1 cellular context compared by ENCODE assay signal in the genomic region with DNA sequence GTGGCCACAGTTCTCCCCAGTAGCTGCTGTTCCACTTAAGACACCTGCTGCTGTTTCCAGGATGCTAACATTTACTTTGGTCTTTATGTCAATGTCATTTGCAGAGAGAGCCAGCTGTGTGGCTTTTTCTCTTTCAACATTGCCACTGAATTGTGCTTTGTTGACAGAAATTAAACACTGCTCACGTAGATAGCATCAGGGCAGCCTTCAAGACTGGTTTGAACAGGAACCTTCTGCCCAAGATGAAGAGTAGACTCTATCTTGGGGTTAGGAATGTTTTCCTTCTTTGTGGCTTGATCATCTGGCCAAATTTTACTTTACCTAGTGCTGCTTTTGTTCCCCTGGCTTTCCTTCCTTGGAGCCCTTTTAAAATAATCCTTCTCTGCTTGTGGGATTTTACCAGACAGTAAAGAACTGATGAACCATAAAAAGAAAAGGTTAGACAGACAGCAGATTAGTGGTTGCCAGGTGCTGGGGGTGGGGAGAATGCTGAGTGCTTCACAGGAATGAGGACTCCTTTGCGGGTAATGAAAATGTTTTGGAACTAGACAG.
TF ChIP-seq lines count a peak whose summit lies in the region.

No MANE protein-coding gene starts in this region.

TF ChIP-seq in HepG2, 621 proteins besides CTCF, POLR2A, EP300 and RAD21 (continued from another document and continues in another):
- TF ChIP-seq PCBP2 (optimal IDR thresholded peaks at IDR 0.05; ENCODE audit: low read depth, low read length, poor library complexity, severe bottlenecking) (no peak), ZFP62 (CRISPR knock-in tag; IDR thresholded peaks at IDR 0.05) (no peak), HNRNPH1 (optimal IDR thresholded peaks at IDR 0.05; ENCODE audit: low read depth, low read length) (no peak), ZNF484 (CRISPR knock-in tag; IDR thresholded peaks at IDR 0.05; ENCODE audit: borderline replicate concordance, low read depth) (no peak), YEATS2 (CRISPR knock-in tag; IDR thresholded peaks at IDR 0.05; ENCODE audit: borderline replicate concordance) (no peak), FOXP4 (CRISPR knock-in tag; IDR thresholded peaks at IDR 0.05) (peak; percentile 76), NR2F2 (IDR thresholded peaks at IDR 0.05; ENCODE audit: borderline replicate concordance, low read depth) (no peak), ZNF652 (CRISPR knock-in tag; IDR thresholded peaks at IDR 0.05; ENCODE audit: borderline replicate concordance, low read depth) (no peak), PHB2 (IDR thresholded peaks at IDR 0.05; ENCODE audit: partially characterized antibody) (no peak), FLYWCH1 (CRISPR knock-in tag; IDR thresholded peaks at IDR 0.05) (no peak), TRIM24 (CRISPR knock-in tag; IDR thresholded peaks at IDR 0.05) (no peak), KDM6A (CRISPR knock-in tag; IDR thresholded peaks at IDR 0.05; ENCODE audit: low read depth) (peak; percentile 43; the same call in 1 of the 2 replicates), FOXA1 (IDR thresholded peaks at IDR 0.05) (no peak; the same call in 1 of the 2 replicates), FOXA1 (CRISPR knock-in tag; IDR thresholded peaks at IDR 0.05) (peak; percentile 93), ZNF292 (CRISPR knock-in tag; IDR thresholded peaks at IDR 0.05; ENCODE audit: borderline replicate concordance, low read depth) (peak; percentile 29; the same call in 1 of the 2 replicates), SNAPC2 (CRISPR knock-in tag; IDR thresholded peaks at IDR 0.05) (no peak), ZFP82 (CRISPR knock-in tag; IDR thresholded peaks at IDR 0.05; ENCODE audit: borderline replicate concordance) (no peak), ZNF776 (CRISPR knock-in tag; IDR thresholded peaks at IDR 0.05) (no peak), ZNF839 (CRISPR knock-in tag; IDR thresholded peaks at IDR 0.05; ENCODE audit: borderline replicate concordance) (no peak), MIXL1 (CRISPR knock-in tag; IDR thresholded peaks at IDR 0.05) (0 out of 2 replicates have a peak, but pooled peaks have one; percentile 58), TEAD2 (CRISPR knock-in tag; IDR thresholded peaks at IDR 0.05) (no peak), KLF15 (CRISPR knock-in tag; IDR thresholded peaks at IDR 0.05; ENCODE audit: borderline replicate concordance) (no peak), SOX13 (IDR thresholded peaks at IDR 0.05) (peak; percentile 63; the same call in 1 of the 2 replicates), SOX13 (CRISPR knock-in tag; conservative IDR thresholded peaks at IDR 0.05 in 1 of 2, IDR thresholded peaks at IDR 0.05 in 1 of 2) (peak in 1 of 2 experiments; percentile 89; a peak in 2 of 4 replicates), NAIF1 (CRISPR knock-in tag; IDR thresholded peaks at IDR 0.05; ENCODE audit: borderline replicate concordance) (no peak), ZNF781 (CRISPR knock-in tag; IDR thresholded peaks at IDR 0.05; ENCODE audit: borderline replicate concordance, not compliant biosample characterization) (no peak), FIP1L1 (IDR thresholded peaks at IDR 0.05; ENCODE audit: borderline replicate concordance, insufficient read depth, low read depth, low read length) (no peak), ZBTB3 (CRISPR knock-in tag; IDR thresholded peaks at IDR 0.05; ENCODE audit: borderline replicate concordance, low read depth) (no peak), TCF12 (IDR thresholded peaks at IDR 0.05) (no peak), TCF12 (CRISPR knock-in tag; IDR thresholded peaks at IDR 0.05) (0 out of 2 replicates have a peak, but pooled peaks have one; percentile 39), ZNF331 (CRISPR knock-in tag; IDR thresholded peaks at IDR 0.05) (0 out of 2 replicates have a peak, but pooled peaks have one; percentile 22), ZNF674 (CRISPR knock-in tag; IDR thresholded peaks at IDR 0.05; ENCODE audit: low read depth) (no peak), FOXJ3 (CRISPR knock-in tag; IDR thresholded peaks at IDR 0.05; ENCODE audit: borderline replicate concordance) (peak; percentile 39; the same call in 1 of the 2 replicates), ZSCAN31 (CRISPR knock-in tag; IDR thresholded peaks at IDR 0.05; ENCODE audit: low read depth) (no peak), MEIS2 (CRISPR knock-in tag; IDR thresholded peaks at IDR 0.05) (peak; percentile 43; the same call in 1 of the 2 replicates), GLI4 (CRISPR knock-in tag; IDR thresholded peaks at IDR 0.05; ENCODE audit: borderline replicate concordance) (0 out of 2 replicates have a peak, but pooled peaks have one; percentile 48), NR0B2 (CRISPR knock-in tag; IDR thresholded peaks at IDR 0.05) (no peak), CREM (IDR thresholded peaks at IDR 0.05) (peak; percentile 64; the same call in 1 of the 2 replicates), CREM (CRISPR knock-in tag; IDR thresholded peaks at IDR 0.05) (no peak), ZNF773 (CRISPR knock-in tag; IDR thresholded peaks at IDR 0.05; ENCODE audit: borderline replicate concordance) (no peak), KDM5A (IDR thresholded peaks at IDR 0.05; ENCODE audit: borderline replicate concordance, low read length) (no peak), SMYD3 (CRISPR knock-in tag; IDR thresholded peaks at IDR 0.05) (no peak)
- TF ChIP-seq, protein P1, sequence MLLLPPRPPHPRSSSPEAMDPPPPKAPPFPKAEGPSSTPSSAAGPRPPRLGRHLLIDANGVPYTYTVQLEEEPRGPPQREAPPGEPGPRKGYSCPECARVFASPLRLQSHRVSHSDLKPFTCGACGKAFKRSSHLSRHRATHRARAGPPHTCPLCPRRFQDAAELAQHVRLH (CRISPR knock-in tag; IDR thresholded peaks at IDR 0.05; ENCODE audit: borderline replicate concordance, low read depth), result peak; percentile 42; the same call in 1 of the 2 replicates
- TF ChIP-seq, protein P2, sequence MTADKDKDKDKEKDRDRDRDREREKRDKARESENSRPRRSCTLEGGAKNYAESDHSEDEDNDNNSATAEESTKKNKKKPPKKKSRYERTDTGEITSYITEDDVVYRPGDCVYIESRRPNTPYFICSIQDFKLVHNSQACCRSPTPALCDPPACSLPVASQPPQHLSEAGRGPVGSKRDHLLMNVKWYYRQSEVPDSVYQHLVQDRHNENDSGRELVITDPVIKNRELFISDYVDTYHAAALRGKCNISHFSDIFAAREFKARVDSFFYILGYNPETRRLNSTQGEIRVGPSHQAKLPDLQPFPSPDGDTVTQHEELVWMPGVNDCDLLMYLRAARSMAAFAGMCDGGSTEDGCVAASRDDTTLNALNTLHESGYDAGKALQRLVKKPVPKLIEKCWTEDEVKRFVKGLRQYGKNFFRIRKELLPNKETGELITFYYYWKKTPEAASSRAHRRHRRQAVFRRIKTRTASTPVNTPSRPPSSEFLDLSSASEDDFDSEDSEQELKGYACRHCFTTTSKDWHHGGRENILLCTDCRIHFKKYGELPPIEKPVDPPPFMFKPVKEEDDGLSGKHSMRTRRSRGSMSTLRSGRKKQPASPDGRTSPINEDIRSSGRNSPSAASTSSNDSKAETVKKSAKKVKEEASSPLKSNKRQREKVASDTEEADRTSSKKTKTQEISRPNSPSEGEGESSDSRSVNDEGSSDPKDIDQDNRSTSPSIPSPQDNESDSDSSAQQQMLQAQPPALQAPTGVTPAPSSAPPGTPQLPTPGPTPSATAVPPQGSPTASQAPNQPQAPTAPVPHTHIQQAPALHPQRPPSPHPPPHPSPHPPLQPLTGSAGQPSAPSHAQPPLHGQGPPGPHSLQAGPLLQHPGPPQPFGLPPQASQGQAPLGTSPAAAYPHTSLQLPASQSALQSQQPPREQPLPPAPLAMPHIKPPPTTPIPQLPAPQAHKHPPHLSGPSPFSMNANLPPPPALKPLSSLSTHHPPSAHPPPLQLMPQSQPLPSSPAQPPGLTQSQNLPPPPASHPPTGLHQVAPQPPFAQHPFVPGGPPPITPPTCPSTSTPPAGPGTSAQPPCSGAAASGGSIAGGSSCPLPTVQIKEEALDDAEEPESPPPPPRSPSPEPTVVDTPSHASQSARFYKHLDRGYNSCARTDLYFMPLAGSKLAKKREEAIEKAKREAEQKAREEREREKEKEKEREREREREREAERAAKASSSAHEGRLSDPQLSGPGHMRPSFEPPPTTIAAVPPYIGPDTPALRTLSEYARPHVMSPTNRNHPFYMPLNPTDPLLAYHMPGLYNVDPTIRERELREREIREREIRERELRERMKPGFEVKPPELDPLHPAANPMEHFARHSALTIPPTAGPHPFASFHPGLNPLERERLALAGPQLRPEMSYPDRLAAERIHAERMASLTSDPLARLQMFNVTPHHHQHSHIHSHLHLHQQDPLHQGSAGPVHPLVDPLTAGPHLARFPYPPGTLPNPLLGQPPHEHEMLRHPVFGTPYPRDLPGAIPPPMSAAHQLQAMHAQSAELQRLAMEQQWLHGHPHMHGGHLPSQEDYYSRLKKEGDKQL (CRISPR knock-in tag; IDR thresholded peaks at IDR 0.05; ENCODE audit: low read depth), result peak; percentile 70; the same call in 1 of the 2 replicates
- TF ChIP-seq, protein P3, sequence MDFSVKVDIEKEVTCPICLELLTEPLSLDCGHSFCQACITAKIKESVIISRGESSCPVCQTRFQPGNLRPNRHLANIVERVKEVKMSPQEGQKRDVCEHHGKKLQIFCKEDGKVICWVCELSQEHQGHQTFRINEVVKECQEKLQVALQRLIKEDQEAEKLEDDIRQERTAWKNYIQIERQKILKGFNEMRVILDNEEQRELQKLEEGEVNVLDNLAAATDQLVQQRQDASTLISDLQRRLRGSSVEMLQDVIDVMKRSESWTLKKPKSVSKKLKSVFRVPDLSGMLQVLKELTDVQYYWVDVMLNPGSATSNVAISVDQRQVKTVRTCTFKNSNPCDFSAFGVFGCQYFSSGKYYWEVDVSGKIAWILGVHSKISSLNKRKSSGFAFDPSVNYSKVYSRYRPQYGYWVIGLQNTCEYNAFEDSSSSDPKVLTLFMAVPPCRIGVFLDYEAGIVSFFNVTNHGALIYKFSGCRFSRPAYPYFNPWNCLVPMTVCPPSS (IDR thresholded peaks at IDR 0.05), result no peak
- TF ChIP-seq, protein P4, sequence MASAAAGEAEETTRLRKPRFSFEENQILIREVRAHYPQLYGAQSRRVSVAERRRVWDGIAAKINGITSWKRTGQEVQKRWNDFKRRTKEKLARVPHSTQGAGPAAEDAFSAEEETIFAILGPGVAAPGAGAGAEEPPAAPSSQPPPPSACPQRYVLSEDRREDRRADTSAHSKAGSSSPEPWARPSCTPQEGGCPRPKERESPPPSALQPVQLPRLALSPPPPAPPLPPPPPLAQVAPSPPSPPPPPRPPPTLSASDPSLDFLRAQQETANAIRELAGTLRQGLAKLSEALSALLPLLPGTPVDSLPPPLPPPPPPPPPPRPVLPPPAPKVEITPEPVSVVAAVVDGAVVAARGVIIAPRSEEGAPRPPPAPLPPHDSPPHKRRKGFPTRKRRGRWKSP (CRISPR knock-in tag; IDR thresholded peaks at IDR 0.05), result no peak
- TF ChIP-seq, protein P5, sequence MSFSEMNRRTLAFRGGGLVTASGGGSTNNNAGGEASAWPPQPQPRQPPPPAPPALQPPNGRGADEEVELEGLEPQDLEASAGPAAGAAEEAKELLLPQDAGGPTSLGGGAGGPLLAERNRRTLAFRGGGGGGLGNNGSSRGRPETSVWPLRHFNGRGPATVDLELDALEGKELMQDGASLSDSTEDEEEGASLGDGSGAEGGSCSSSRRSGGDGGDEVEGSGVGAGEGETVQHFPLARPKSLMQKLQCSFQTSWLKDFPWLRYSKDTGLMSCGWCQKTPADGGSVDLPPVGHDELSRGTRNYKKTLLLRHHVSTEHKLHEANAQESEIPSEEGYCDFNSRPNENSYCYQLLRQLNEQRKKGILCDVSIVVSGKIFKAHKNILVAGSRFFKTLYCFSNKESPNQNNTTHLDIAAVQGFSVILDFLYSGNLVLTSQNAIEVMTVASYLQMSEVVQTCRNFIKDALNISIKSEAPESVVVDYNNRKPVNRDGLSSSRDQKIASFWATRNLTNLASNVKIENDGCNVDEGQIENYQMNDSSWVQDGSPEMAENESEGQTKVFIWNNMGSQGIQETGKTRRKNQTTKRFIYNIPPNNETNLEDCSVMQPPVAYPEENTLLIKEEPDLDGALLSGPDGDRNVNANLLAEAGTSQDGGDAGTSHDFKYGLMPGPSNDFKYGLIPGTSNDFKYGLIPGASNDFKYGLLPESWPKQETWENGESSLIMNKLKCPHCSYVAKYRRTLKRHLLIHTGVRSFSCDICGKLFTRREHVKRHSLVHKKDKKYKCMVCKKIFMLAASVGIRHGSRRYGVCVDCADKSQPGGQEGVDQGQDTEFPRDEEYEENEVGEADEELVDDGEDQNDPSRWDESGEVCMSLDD (CRISPR knock-in tag; IDR thresholded peaks at IDR 0.05; ENCODE audit: borderline replicate concordance), result no peak
